In the genomic region with DNA sequence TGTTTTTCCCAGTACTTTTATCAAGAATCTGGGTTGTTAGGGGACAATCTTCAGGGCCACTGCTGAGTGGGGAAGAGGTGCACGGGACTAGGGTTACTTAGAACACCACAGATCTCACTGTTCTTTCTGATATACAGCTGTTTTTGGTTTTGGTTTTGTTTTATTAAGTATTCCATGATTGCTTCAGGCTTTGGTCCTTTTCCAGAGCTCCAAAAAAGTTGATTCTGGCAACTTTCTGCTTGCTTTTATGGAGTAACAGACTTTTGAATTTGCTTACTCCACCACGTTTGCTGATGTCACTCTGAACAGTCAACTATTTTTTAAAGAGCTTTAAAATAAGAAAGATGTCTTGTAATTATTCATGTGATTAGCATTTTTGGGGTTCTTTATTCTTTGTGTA, we compare ENCODE assay signal across 17 cellular contexts.
DNase-seq lines count a peak whose midpoint lies in the region; ATAC-seq and TF ChIP-seq lines count a peak whose summit lies in the region.
"Had no signal": no experiment of that assay in that cellular context is flagged by ENCODE, and none has a peak within 500 bp of the region (broad histone marks: within the 10 kb centered on the region; RNA-seq: fewer than 3 reads in every experiment).

No MANE protein-coding gene starts in this region.

- no peak overlapping the region for H3K4me3 Mint-ChIP-seq in MCF 10A (ENCODE audit: unreplicated experiment)
- H3K4me3 Mint-ChIP-seq: CD4-positive, alpha-beta memory T cell; H9 had no signal

- CTCF ChIA-PET in MCF 10A (lab: Yijun Ruan, JAX): interaction anchor here (0.6 to 1.2 kb wide), 4 partner anchors 24 to 865 kb away, joined by 3 to 4 read pairs (median 3); no protein-coding TSS in a partner anchor

- POLR2A ChIA-PET in MCF 10A (lab: Yijun Ruan, JAX): no interaction called here

- ATAC-seq in GM19452 (IDR thresholded peaks at IDR 0.05; ENCODE audit: unreplicated experiment) (no peak), GM19328 (IDR thresholded peaks at IDR 0.05; ENCODE audit: unreplicated experiment) (no peak), HG03139 (IDR thresholded peaks at IDR 0.05; ENCODE audit: unreplicated experiment) (no peak)
- ATAC-seq: GM12878 had no signal

- H3K27ac ChIP-seq in breast epithelium: no peak overlapping the region
- H3K27ac ChIP-seq: 22Rv1; BLaER1 treated with 17β-estradiol and CSF1 and Interleukin-3, amounts not matched to agents 10 nM and 100 nM had no signal

- H3K27me3 Mint-ChIP-seq in MCF 10A (ENCODE audit: insufficient read depth, unreplicated experiment): no peaks in the 10 kb centered on the region
- H3K27me3 Mint-ChIP-seq: CD4-positive, alpha-beta memory T cell had no signal

- peak overlapping the region; percentile 31 for H3K27ac Mint-ChIP-seq in MCF 10A (ENCODE audit: low read depth, unreplicated experiment)
- H3K27ac Mint-ChIP-seq: CD4-positive, alpha-beta memory T cell; H9 had no signal

- H3K4me3 ChIP-seq in breast epithelium (no peak overlapping the region), fibroblast of the aortic adventitia (ENCODE audit: low read depth, low read length) (no peak overlapping the region)
- H3K4me3 ChIP-seq: BLaER1 treated with 17β-estradiol and CSF1 and Interleukin-3, amounts not matched to agents 10 nM and 100 nM; GM12878 had no signal

- peaks cover under 1% of the 10 kb centered on the region for H3K9me3 Mint-ChIP-seq in MCF 10A (ENCODE audit: unreplicated experiment)

- TF ChIP-seq POLR2A in breast epithelium (IDR thresholded peaks at IDR 0.05): no peak

- no peaks in the 10 kb centered on the region for H3K4me1 Mint-ChIP-seq in MCF 10A (ENCODE audit: insufficient read depth, unreplicated experiment)
- H3K4me1 Mint-ChIP-seq: CD4-positive, alpha-beta memory T cell; H9 had no signal

- no TSS peak for BruUV-seq in MCF 10A (replicated peaks; lab: Mats Ljungman, UMichigan)

- intact Hi-C loops in MCF 10A (cut with micrococcal nuclease) (no loop called here), breast epithelium (cut with DNase I; ENCODE audit: low total_unique reads) (no loop called here)

- H3K27me3 ChIP-seq in breast epithelium: no peaks in the 10 kb centered on the region
- H3K27me3 ChIP-seq: BLaER1 treated with 17β-estradiol and CSF1 and Interleukin-3, amounts not matched to agents 10 nM and 100 nM had no signal

- DNase-seq in MCF 10A (ENCODE audit: unreplicated experiment) (no peak), breast epithelium (ENCODE audit: low spot score in 2 of 2) (no peak), dedifferentiated amniotic fluid mesenchymal stem cell (ENCODE audit: extremely low spot score) (peak; percentile 45), fibroblast of the aortic adventitia (ENCODE audit: low read depth) (peak; percentile 60), CD1c-positive myeloid dendritic cell (ENCODE audit: extremely low spot score) (no peak)
- DNase-seq: AML-193; CD4-positive, alpha-beta memory T cell; DMS79; GOT3; H9; IMR-90 had no signal

- TF ChIP-seq CTCF in MCF 10A (IDR thresholded peaks at IDR 0.05; ENCODE audit: unreplicated experiment): no peak
- no peak for TF ChIP-seq CTCF in breast epithelium (IDR thresholded peaks at IDR 0.05)
- no peak for TF ChIP-seq CTCF in fibroblast of the aortic adventitia (IDR thresholded peaks at IDR 0.05; ENCODE audit: insufficient read depth, low read length)

- H3K9me3 ChIP-seq in breast epithelium: no peaks in the 10 kb centered on the region
- H3K9me3 ChIP-seq: BLaER1 treated with 17β-estradiol and CSF1 and Interleukin-3, amounts not matched to agents 10 nM and 100 nM had no signal

- H3K4me1 ChIP-seq in breast epithelium: no peaks in the 10 kb centered on the region
- H3K4me1 ChIP-seq: BLaER1 treated with 17β-estradiol and CSF1 and Interleukin-3, amounts not matched to agents 10 nM and 100 nM had no signal

- H3K36me3 ChIP-seq in breast epithelium: no peaks in the 10 kb centered on the region
- H3K36me3 ChIP-seq: BLaER1 treated with 17β-estradiol and CSF1 and Interleukin-3, amounts not matched to agents 10 nM and 100 nM had no signal

- H3K36me3 Mint-ChIP-seq in MCF 10A (ENCODE audit: insufficient read depth, unreplicated experiment): no peaks in the 10 kb centered on the region
- H3K36me3 Mint-ChIP-seq: CD4-positive, alpha-beta memory T cell had no signal

Comparison
In these comparisons a context has a peak if more than half of its experiments do, and no peak if none do; other contexts are left out.
1. DNase-seq: peak in dedifferentiated amniotic fluid mesenchymal stem cell (single experiment) and fibroblast of the aortic adventitia (single experiment); none in MCF 10A (single experiment), breast epithelium (0 of 2) and CD1c-positive myeloid dendritic cell (single experiment).